ENCODE assay signal across 35 cellular contexts in genomic region chr13:95140502-95140901, GRCh38.
"Had no signal": no experiment of that assay in that cellular context is flagged by ENCODE, and none has a peak within 500 bp of the region (broad histone marks: within the 10 kb centered on the region; RNA-seq: fewer than 3 reads in every experiment).

No MANE protein-coding gene starts in this region.

- H3K27me3 ChIP-seq: MG63 had no signal

- H3K9me3 ChIP-seq: MG63 had no signal

- H3K4me3 ChIP-seq: MG63 had no signal

- H3K27ac ChIP-seq: KMS-11 had no signal

- DNase-seq: Karpas-422, Kasumi-1, KG1, MG63, MM.1S, MV-4-11, NCI-H1048, NCI-H1092, NCI-H1092 treated with DMSO at 0.1 percent for 48 hours, NCI-H1105, NCI-H1105 treated with DMSO at 0.1 percent for 48 hours, NCI-H1417, NCI-H1417 treated with DMSO at 0.1 percent for 48 hours, NCI-H1436, NCI-H1436 treated with DMSO at 0.1 percent for 48 hours, NCI-H146, NCI-H1694, NCI-H1694 treated with DMSO at 0.1 percent for 48 hours, NCI-H187, NCI-H187 treated with DMSO at 0.1 percent for 48 hours, NCI-H1930, NCI-H2029, NCI-H2029 treated with DMSO at 0.1 percent for 48 hours, NCI-H2081, NCI-H2081 treated with DMSO at 0.1 percent for 48 hours, NCI-H2107, NCI-H2171, NCI-H2171 treated with DMSO at 0.1 percent for 48 hours, NCI-H2227 treated with DMSO at 0.1 percent for 48 hours, NCI-H226, NCI-H345, NCI-H446, NCI-H446 treated with DMSO at 0.1 percent for 48 hours, NCI-H510A had no signal

- H3K9ac ChIP-seq: KMS-11 had no signal
